32 cellular contexts compared by ENCODE assay signal in genomic region chr9:99126312-99126711, GRCh38. TPM values are rescaled to one million over a fixed set of nuclear protein-coding genes. Genes with fewer than 3 reads are reported as not detected.
A peak's percentile ranks its signal among the peaks of the same experiment; 100 is the strongest.
DNase-seq lines count a peak whose midpoint lies in the region; ATAC-seq, FAIRE-seq and TF ChIP-seq lines count a peak whose summit lies in the region.
"Had no signal": no experiment of that assay in that cellular context is flagged by ENCODE, and none has a peak within 500 bp of the region (broad histone marks: within the 10 kb centered on the region; RNA-seq: fewer than 3 reads in every experiment).

No MANE protein-coding gene starts in this region.

- H3K36me3 ChIP-seq in DOHH2 (ENCODE audit: control insufficient read depth, low read length) (peaks cover 46% of the 10 kb centered on the region), bronchial epithelial cell (ENCODE audit: control insufficient read depth, insufficient read depth, low read length) (peaks cover 1% of the 10 kb centered on the region)
- H3K36me3 ChIP-seq: thoracic aorta, uterus had no signal

- FAIRE-seq in bronchial epithelial cell (lab: Jason Lieb, UNC), result no peak
- FAIRE-seq: frontal cortex had no signal

- intact Hi-C loops in natural killer cell (cut with micrococcal nuclease), result no loop called here

- H4K20me1 ChIP-seq in DOHH2 (ENCODE audit: control insufficient read depth, insufficient read depth, low read depth, low read length), result no peaks in the 10 kb centered on the region

- H3K36me3 Mint-ChIP-seq in natural killer cell, result peaks cover 8% of the 10 kb centered on the region

- H3K9me3 Mint-ChIP-seq in natural killer cell, result no peaks in the 10 kb centered on the region
- H3K9me3 Mint-ChIP-seq: effector memory CD8-positive, alpha-beta T cell; memory B cell; stimulated activated naive CD8-positive, alpha-beta T cell treated with anti-CD3 and anti-CD28 coated beads, Interleukin-15, Interleukin-2, amounts not matched to agents 100 ng/mL and 50 ng/mL, for 24 hours had no signal

- peaks cover 92% of the 10 kb centered on the region for H3K79me2 ChIP-seq in DOHH2 (ENCODE audit: control insufficient read depth, low read length)

- H3F3A ChIP-seq in DOHH2 (ENCODE audit: control insufficient read depth, insufficient read depth), result peaks cover 15% of the 10 kb centered on the region

- no peaks in the 10 kb centered on the region for H3K9me3 ChIP-seq in DOHH2 (ENCODE audit: control insufficient read depth, insufficient read depth, low read length)
- H3K9me3 ChIP-seq: psoas muscle, thoracic aorta, uterus had no signal

- no peak for ATAC-seq in natural killer cell
- ATAC-seq in GM19467 (IDR thresholded peaks at IDR 0.05; ENCODE audit: unreplicated experiment), result no peak
- ATAC-seq: activated CD8-positive, alpha-beta memory T cell treated with anti-CD3 and anti-CD28 coated beads, Interleukin-2, amount 10 ng/mL, durations not matched to agents 7 days and 5 days; effector memory CD8-positive, alpha-beta T cell; esophagus mucosa; left colon; WTC11 had no signal

- DNase-seq in M059J (ENCODE audit: low read depth), result peak; percentile 49
- peak; percentile 80 for DNase-seq in bronchial epithelial cell (ENCODE audit: low read depth)
- no peak for DNase-seq in natural killer cell
- DNase-seq in effector CD8-positive, alpha-beta T cell (lab: John Stamatoyannopoulos, UW), result no peak
- DNase-seq in 8988T, result no peak
- DNase-seq in HuH-7 (ENCODE audit: low spot score), result no peak
- DNase-seq: activated CD8-positive, alpha-beta memory T cell treated with anti-CD3 and anti-CD28 coated beads, Interleukin-2, amount 10 ng/mL, durations not matched to agents 7 days and 5 days; activated naive CD4-positive, alpha-beta T cell treated with Interleukin-2 at 50 U/mL for 16 hours; activated T-cell treated with anti-CD3 and anti-CD28 coated beads, Interleukin-2, amount 50 U/mL, for 48 hours; amniotic stem cell; C1 segment of cervical spinal cord; effector memory CD8-positive, alpha-beta T cell; GDM1; left colon; NCI-H1436 treated with DMSO at 0.1 percent for 48 hours; NCI-H2107; NCI-H524; nucleus accumbens; PC-9; psoas muscle; SIG-M5; T1000; uterus had no signal

- no peak for TF ChIP-seq CTCF in DOHH2 (IDR thresholded peaks at IDR 0.05; ENCODE audit: low read depth, low read length, poor library complexity, severe bottlenecking)
- TF ChIP-seq CTCF in bronchial epithelial cell (IDR thresholded peaks at IDR 0.05; ENCODE audit: insufficient read depth, low read length, severe bottlenecking), result no peak
- TF ChIP-seq CTCF in natural killer cell (IDR thresholded peaks at IDR 0.05), result no peak

- peaks cover 91 to 94% of the 10 kb centered on the region in 2 donors for H3K4me1 Mint-ChIP-seq in natural killer cell

- H3K27me3 Mint-ChIP-seq in natural killer cell (ENCODE audit: low read depth in 2 of 2), result no peaks in the 10 kb centered on the region
- H3K27me3 Mint-ChIP-seq: activated CD8-positive, alpha-beta memory T cell treated with anti-CD3 and anti-CD28 coated beads, Interleukin-2, amount 10 ng/mL, durations not matched to agents 7 days and 5 days; effector memory CD8-positive, alpha-beta T cell; memory B cell; stimulated activated naive CD8-positive, alpha-beta T cell treated with anti-CD3 and anti-CD28 coated beads, Interleukin-15, Interleukin-2, amounts not matched to agents 100 ng/mL and 50 ng/mL, for 24 hours had no signal

- no peaks in the 10 kb centered on the region for H3K9me2 ChIP-seq in DOHH2 (replicated peaks; ENCODE audit: control insufficient read depth, low read length)

- H3K4me1 ChIP-seq in DOHH2 (ENCODE audit: control insufficient read depth, low read length), result peaks cover 100% of the 10 kb centered on the region

- peak overlapping the region; percentile 20; the same call in 1 of the 2 replicates for H3K4me2 ChIP-seq in DOHH2 (ENCODE audit: low read length)
- H3K4me2 ChIP-seq: KMS-11, PC-9 had no signal

- H3K4me3 Mint-ChIP-seq in natural killer cell, result no peak overlapping the region
- H3K4me3 Mint-ChIP-seq: activated CD8-positive, alpha-beta memory T cell treated with anti-CD3 and anti-CD28 coated beads, Interleukin-2, amount 10 ng/mL, durations not matched to agents 7 days and 5 days; memory B cell; stimulated activated naive CD8-positive, alpha-beta T cell treated with anti-CD3 and anti-CD28 coated beads, Interleukin-15, Interleukin-2, amounts not matched to agents 100 ng/mL and 50 ng/mL, for 24 hours; WTC11 had no signal

- H3K27ac Mint-ChIP-seq in natural killer cell, result peak overlapping the region; percentile 68 to 69
- H3K27ac Mint-ChIP-seq: activated CD8-positive, alpha-beta memory T cell treated with anti-CD3 and anti-CD28 coated beads, Interleukin-2, amount 10 ng/mL, durations not matched to agents 7 days and 5 days; stimulated activated naive CD8-positive, alpha-beta T cell treated with anti-CD3 and anti-CD28 coated beads, Interleukin-15, Interleukin-2, amounts not matched to agents 100 ng/mL and 50 ng/mL, for 24 hours; WTC11 had no signal

- H3K4me3 ChIP-seq in DOHH2 (ENCODE audit: low read length), result no peak overlapping the region
- no peak overlapping the region for H3K4me3 ChIP-seq in bronchial epithelial cell (ENCODE audit: low read depth, low read length)
- H3K4me3 ChIP-seq: PC-9, psoas muscle, thoracic aorta, uterus had no signal

- no peaks in the 10 kb centered on the region for H3K27me3 ChIP-seq in DOHH2 (ENCODE audit: control insufficient read depth, low read length)
- H3K27me3 ChIP-seq in bronchial epithelial cell (ENCODE audit: control insufficient read depth, insufficient read depth, low read length), result no peaks in the 10 kb centered on the region
- H3K27me3 ChIP-seq: uterus had no signal

- peak overlapping the region; percentile 3; the same call in 1 of the 2 replicates for H3K27ac ChIP-seq in DOHH2 (ENCODE audit: low read depth, low read length)
- H3K27ac ChIP-seq: KMS-11, psoas muscle, thoracic aorta, uterus had no signal

RNA-seq across cellular contexts. Expression of gene TGFBR1, which starts 21.4 kb away (rescaled TPM):
- 28.9 and 48.1 TPM in 2 replicates for total RNA-seq in M059J (2014; rRNA removed; shearing (Covaris generic))
- total RNA-seq in bronchial epithelial cell, result 58.9 and 110 TPM in 2 replicates
- total RNA-seq in natural killer cell, result 100 to 1,000 TPM in 2 of 3 donors, 10 to 100 TPM in 1; 78.0 to 120 (median 113) TPM

Comparison
In these comparisons a context has a peak if more than half of its experiments do, and no peak if none do; other contexts are left out.
1. DNase-seq: peak in M059J (single experiment) and bronchial epithelial cell (single experiment); none in natural killer cell (single experiment), effector CD8-positive, alpha-beta T cell (single experiment), 8988T (single experiment) and HuH-7 (single experiment).